Comparison of ENCODE assay signal across 15 cellular contexts in the genomic region with DNA sequence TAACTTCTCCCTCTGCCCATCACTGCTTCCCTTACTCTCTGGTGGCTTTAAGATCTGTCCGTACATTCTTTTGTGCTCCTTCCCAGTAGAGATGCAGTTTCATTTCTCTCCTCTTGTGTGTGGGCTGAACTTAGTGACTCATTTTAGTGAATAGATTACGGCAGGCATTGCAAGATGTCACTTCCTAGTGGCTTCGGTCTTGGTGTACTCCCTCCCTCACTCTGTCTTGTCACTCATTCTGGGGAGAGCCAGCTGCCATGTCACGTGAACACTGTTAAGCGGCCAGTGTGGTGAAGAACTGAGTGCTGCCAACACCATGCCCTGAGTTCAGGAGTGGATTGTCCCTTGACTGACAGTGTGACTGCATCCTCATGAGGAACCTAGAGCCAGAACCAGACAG.
DNase-seq lines count a peak whose midpoint lies in the region; ATAC-seq and TF ChIP-seq lines count a peak whose summit lies in the region.
"Had no signal": no experiment of that assay in that cellular context is flagged by ENCODE, and none has a peak within 500 bp of the region (broad histone marks: within the 10 kb centered on the region; RNA-seq: fewer than 3 reads in every experiment).

No MANE protein-coding gene starts in this region.

- no TSS peak for BruUV-seq in IMR-90 (replicated peaks; lab: Mats Ljungman, UMichigan)

- intact Hi-C loops in IMR-90 (cut with micrococcal nuclease) = no loop called here

- H3K27ac ChIP-seq in IMR-90 (ENCODE audit: insufficient read depth, low read length) = no peak overlapping the region
- H3K27ac ChIP-seq in neuronal stem cell (replicated peaks; ENCODE audit: low read length) = no peak overlapping the region
- H3K27ac ChIP-seq: prostate gland had no signal

- H4K91ac ChIP-seq in IMR-90 (ENCODE audit: insufficient read depth, low read depth, low read length) (no peak overlapping the region), neuronal stem cell (ENCODE audit: low read depth, low read length, poor library complexity) (no peak overlapping the region)

- H2BK20ac ChIP-seq in IMR-90 (ENCODE audit: low read depth, low read length) = no peak overlapping the region; the same call in 1 of the 2 replicates

- TF ChIP-seq POLR2A in IMR-90 (IDR thresholded peaks at IDR 0.05; ENCODE audit: low read depth, low read length) = no peak

- no peak for TF ChIP-seq RAD21 in IMR-90 (IDR thresholded peaks at IDR 0.05; ENCODE audit: low read length)

- no peak overlapping the region for H2AK9ac ChIP-seq in IMR-90 (replicated peaks; ENCODE audit: low read depth, low read length, poor library complexity)

- no CpG with 5 or more reads among the region's 5 CpGs for WGBS in IMR-90 (ENCODE audit: extremely low coverage in 2 of 2, insufficient read length in 1 of 2), 2 experiments
- no CpG with 5 or more reads among the region's 5 CpGs for WGBS in neuronal stem cell (ENCODE audit: extremely low coverage in 2 of 2, insufficient read length in 2 of 2, insufficient replicate concordance in 1 of 2), 2 donors

- H3K4me1 ChIP-seq in IMR-90 (ENCODE audit: control insufficient read depth, insufficient read depth, low read length) (no peaks in the 10 kb centered on the region), neuronal stem cell (ENCODE audit: control insufficient read depth in 2 of 2, insufficient read depth in 1 of 2, low read depth in 1 of 2, low read length in 2 of 2) (no peaks in the 10 kb centered on the region)
- H3K4me1 ChIP-seq: prostate gland had no signal

- H2BK15ac ChIP-seq in IMR-90 (ENCODE audit: low read depth, low read length) (no peak overlapping the region), neuronal stem cell (ENCODE audit: low read length) (no peak overlapping the region)

- dilution Hi-C loops in IMR-90 (cut with HindIII; ENCODE audit: low sequenced_read_pairs, unreplicated experiment) = no loop called here

- H3K9ac ChIP-seq in IMR-90 (ENCODE audit: low read depth, low read length) (no peak overlapping the region), neuronal stem cell (ENCODE audit: low read depth, low read length, poor library complexity) (no peak overlapping the region)

- H3K4me3 ChIP-seq in IMR-90 (ENCODE audit: insufficient read depth, low read depth, low read length) (no peak overlapping the region), neuronal stem cell (ENCODE audit: low read length in 2 of 2) (no peak overlapping the region)
- H3K4me3 ChIP-seq: K562, prostate gland had no signal

- no peaks in the 10 kb centered on the region for H3K27me3 ChIP-seq in IMR-90 (ENCODE audit: control insufficient read depth, insufficient read depth, low read length)
- no peaks in the 10 kb centered on the region for H3K27me3 ChIP-seq in neuronal stem cell (ENCODE audit: control insufficient read depth in 3 of 3, insufficient read depth in 3 of 3, low read depth in 1 of 3, low read length in 3 of 3)

- H2BK12ac ChIP-seq in neuronal stem cell (ENCODE audit: low read length) = no peak overlapping the region

- no peak overlapping the region for H3K23ac ChIP-seq in IMR-90 (ENCODE audit: low read depth, low read length)
- no peak overlapping the region for H3K23ac ChIP-seq in neuronal stem cell (ENCODE audit: low read depth, low read length, poor library complexity)

- POLR2A ChIA-PET in IMR-90 (lab: Charles Lee; ENCODE audit: unreplicated experiment) = no interaction called here

- no peaks in the 10 kb centered on the region for H3K36me3 ChIP-seq in IMR-90 (ENCODE audit: control insufficient read depth, insufficient read depth, low read length)
- no peaks in the 10 kb centered on the region for H3K36me3 ChIP-seq in neuronal stem cell (replicated peaks in 1 of 2; ENCODE audit: control insufficient read depth in 2 of 2, insufficient read depth in 2 of 2, low read length in 2 of 2)
- H3K36me3 ChIP-seq: prostate gland had no signal

- H4K20me1 ChIP-seq in IMR-90 (ENCODE audit: insufficient read depth, low read length) = no peaks in the 10 kb centered on the region

- H4K5ac ChIP-seq in IMR-90 (ENCODE audit: low read depth, low read length) = no peak overlapping the region; the same call in 1 of the 2 replicates

- H3K9me3 ChIP-seq in IMR-90 (ENCODE audit: control insufficient read depth, insufficient read depth, low read length) (0 out of 2 replicates have a peak, but pooled peaks cover 2% of the 10 kb centered on the region), neuronal stem cell (replicated peaks in 1 of 2; ENCODE audit: control insufficient read depth in 2 of 2, insufficient read depth in 1 of 2, low read depth in 1 of 2, low read length in 2 of 2) (no peaks in the 10 kb centered on the region)
- H3K9me3 ChIP-seq: prostate gland had no signal

- H3K4ac ChIP-seq in IMR-90 (ENCODE audit: low read depth, low read length) = no peak overlapping the region
- H3K4ac ChIP-seq in neuronal stem cell (ENCODE audit: low read length) = no peak overlapping the region

- DNase-seq in GM03348 (ENCODE audit: low spot score) = peak; percentile 22
- DNase-seq in IMR-90 = peak; percentile 20
- peak; percentile 20 for DNase-seq in SK-N-DZ (ENCODE audit: low spot score)
- DNase-seq in neuronal stem cell (ENCODE audit: low spot score) = no peak
- DNase-seq in retina = no peak
- DNase-seq in pons (ENCODE audit: low spot score) = no peak
- no peak for DNase-seq in activated naive CD4-positive, alpha-beta T cell (lab: John Stamatoyannopoulos, UW)
- DNase-seq in dermis blood vessel endothelial cell = no peak
- DNase-seq: activated naive CD8-positive, alpha-beta T cell treated with anti-CD3 and anti-CD28 coated beads, Interleukin-2, amount 50 U/mL, for 24 hours; glutamatergic neuron; NCI-H226; substantia nigra; T-cell had no signal

- peak; percentile 54 for ATAC-seq in IMR-90 (ENCODE audit: low read depth)
- ATAC-seq: activated naive CD8-positive, alpha-beta T cell treated with anti-CD3 and anti-CD28 coated beads, Interleukin-2, amount 50 U/mL, for 24 hours; K562; T-cell had no signal

- H2AFZ ChIP-seq in IMR-90 (replicated peaks; ENCODE audit: low read length, poor library complexity) (peak overlapping the region; percentile 67), neuronal stem cell (ENCODE audit: low read length) (peak overlapping the region; percentile 72)

- H3K4me2 ChIP-seq in IMR-90 (ENCODE audit: low read depth, low read length) = peak overlapping the region; percentile 43
- H3K4me2 ChIP-seq in neuronal stem cell (ENCODE audit: insufficient read depth, low read length, poor library complexity, severe bottlenecking) = no peak overlapping the region

- no peak overlapping the region for H2BK5ac ChIP-seq in IMR-90 (ENCODE audit: low read depth, low read length, poor library complexity, severe bottlenecking)
- H2BK5ac ChIP-seq in neuronal stem cell (ENCODE audit: low read length) = no peak overlapping the region

- H2BK120ac ChIP-seq in IMR-90 (ENCODE audit: low read depth, low read length) (no peak overlapping the region), neuronal stem cell (ENCODE audit: low read depth, low read length) (no peak overlapping the region)

- no peaks in the 10 kb centered on the region for H3K9me1 ChIP-seq in IMR-90 (ENCODE audit: insufficient read depth, low read length)

- H2AK5ac ChIP-seq in IMR-90 (ENCODE audit: low read depth, low read length) = no peak overlapping the region
- no peak overlapping the region for H2AK5ac ChIP-seq in neuronal stem cell (ENCODE audit: low read depth, low read length)

- CTCF ChIA-PET in IMR-90 (lab: Yijun Ruan, JAX) = interaction anchor here (0.6 kb wide), 1 partner anchor 488 kb away, joined by 5 read pairs; no protein-coding TSS in a partner anchor

- peak overlapping the region; percentile 1; the same call in 1 of the 2 replicates for H3K18ac ChIP-seq in IMR-90 (ENCODE audit: low read depth, low read length)
- H3K18ac ChIP-seq in neuronal stem cell (ENCODE audit: low read length) = no peak overlapping the region

- H3K14ac ChIP-seq in IMR-90 (replicated peaks; ENCODE audit: low read depth, low read length) (no peak overlapping the region), neuronal stem cell (ENCODE audit: low read length) (no peak overlapping the region)

- H4K8ac ChIP-seq in IMR-90 (ENCODE audit: low read depth in 2 of 2, low read length in 2 of 2) (peak overlapping the region in 1 of 2 experiments; percentile 20; a peak in 1 of 4 replicates), neuronal stem cell (ENCODE audit: low read depth, low read length) (no peak overlapping the region)

- no peak for TF ChIP-seq CTCF in IMR-90 (conservative IDR thresholded peaks at IDR 0.05; ENCODE audit: low read depth, low read length)

- no peak overlapping the region for H3K56ac ChIP-seq in IMR-90 (ENCODE audit: extremely low read depth, insufficient read depth, low read length)

- in situ Hi-C loops in IMR-90 (cut with MboI; ENCODE audit: low sequenced_read_pairs) = no loop called here

- no peaks in the 10 kb centered on the region for H3K79me1 ChIP-seq in IMR-90 (ENCODE audit: low read depth in 1 of 2, low read length in 2 of 2)
- no peaks in the 10 kb centered on the region for H3K79me1 ChIP-seq in neuronal stem cell (ENCODE audit: low read depth, low read length)

TF ChIP-seq in IMR-90, 13 proteins besides CTCF, POLR2A, EP300 and RAD21:
- TF ChIP-seq, protein P1, sequence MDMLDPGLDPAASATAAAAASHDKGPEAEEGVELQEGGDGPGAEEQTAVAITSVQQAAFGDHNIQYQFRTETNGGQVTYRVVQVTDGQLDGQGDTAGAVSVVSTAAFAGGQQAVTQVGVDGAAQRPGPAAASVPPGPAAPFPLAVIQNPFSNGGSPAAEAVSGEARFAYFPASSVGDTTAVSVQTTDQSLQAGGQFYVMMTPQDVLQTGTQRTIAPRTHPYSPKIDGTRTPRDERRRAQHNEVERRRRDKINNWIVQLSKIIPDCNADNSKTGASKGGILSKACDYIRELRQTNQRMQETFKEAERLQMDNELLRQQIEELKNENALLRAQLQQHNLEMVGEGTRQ (IDR thresholded peaks at IDR 0.05; ENCODE audit: low read depth, low read length) = peak; percentile 14; the same call in 1 of the 2 replicates
- TF ChIP-seq MXI1 (IDR thresholded peaks at IDR 0.05; ENCODE audit: borderline replicate concordance, low read depth, low read length) = no peak

Comparison
In these comparisons a context has a peak if more than half of its experiments do, and no peak if none do; other contexts are left out.
1. DNase-seq: peak in GM03348 (single experiment), IMR-90 (single experiment) and SK-N-DZ (single experiment); none in neuronal stem cell (single experiment), retina (single experiment), pons (single experiment), activated naive CD4-positive, alpha-beta T cell (0 of 4) and dermis blood vessel endothelial cell (single experiment).